Comparison of ENCODE assay signal across 1 cellular context in the genomic region with DNA sequence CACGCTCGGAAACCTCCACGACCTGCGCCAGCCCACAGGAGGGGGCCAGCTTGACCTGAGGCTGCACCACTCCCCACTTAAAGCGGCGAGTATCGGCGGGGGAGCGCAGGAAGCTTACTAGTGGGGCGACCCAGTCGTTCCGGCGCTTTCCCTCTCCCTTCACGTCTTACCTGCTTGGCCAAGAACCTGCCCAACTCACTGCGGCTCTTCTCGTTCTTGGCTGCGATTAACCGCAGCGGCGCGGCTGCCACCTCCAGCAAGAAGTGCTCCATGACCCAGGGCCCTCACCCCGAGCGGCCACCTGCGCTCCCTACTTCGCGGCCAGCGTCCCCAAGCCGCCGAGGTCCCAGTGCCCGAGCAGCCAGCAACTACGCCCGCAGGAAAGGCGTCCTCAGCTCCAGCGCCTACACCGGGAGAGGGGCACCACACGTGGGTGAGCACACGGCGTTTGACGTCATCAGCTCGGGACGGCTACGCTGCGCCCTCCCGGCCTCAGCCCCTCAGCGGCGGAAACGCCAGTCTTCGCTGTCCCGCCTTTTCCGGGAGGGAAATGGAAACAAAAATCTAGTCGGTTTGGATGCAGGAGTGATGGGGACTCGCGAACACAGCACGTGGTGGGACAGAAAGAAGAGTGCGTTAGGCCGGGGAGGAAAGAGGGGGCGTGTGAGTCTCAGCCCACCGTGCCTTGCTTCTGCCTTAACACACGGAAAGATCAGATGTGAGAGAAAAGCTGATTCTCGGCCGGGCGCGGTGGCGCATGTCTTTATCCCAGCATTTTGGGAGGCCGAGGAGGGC.
A peak's percentile ranks its signal among the peaks of the same experiment; 100 is the strongest.
TF ChIP-seq lines count a peak whose summit lies in the region.

MDN1 (minus strand) TSS at position 459 of the 795 bp plus-strand sequence; CDS start at position 272, 187 bp downstream.

TF ChIP-seq in HepG2, 621 proteins besides CTCF, POLR2A, EP300 and RAD21 (continued from another document and continues in another):
- TF ChIP-seq, protein P1, sequence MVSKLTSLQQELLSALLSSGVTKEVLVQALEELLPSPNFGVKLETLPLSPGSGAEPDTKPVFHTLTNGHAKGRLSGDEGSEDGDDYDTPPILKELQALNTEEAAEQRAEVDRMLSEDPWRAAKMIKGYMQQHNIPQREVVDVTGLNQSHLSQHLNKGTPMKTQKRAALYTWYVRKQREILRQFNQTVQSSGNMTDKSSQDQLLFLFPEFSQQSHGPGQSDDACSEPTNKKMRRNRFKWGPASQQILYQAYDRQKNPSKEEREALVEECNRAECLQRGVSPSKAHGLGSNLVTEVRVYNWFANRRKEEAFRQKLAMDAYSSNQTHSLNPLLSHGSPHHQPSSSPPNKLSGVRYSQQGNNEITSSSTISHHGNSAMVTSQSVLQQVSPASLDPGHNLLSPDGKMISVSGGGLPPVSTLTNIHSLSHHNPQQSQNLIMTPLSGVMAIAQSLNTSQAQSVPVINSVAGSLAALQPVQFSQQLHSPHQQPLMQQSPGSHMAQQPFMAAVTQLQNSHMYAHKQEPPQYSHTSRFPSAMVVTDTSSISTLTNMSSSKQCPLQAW (CRISPR knock-in tag; IDR thresholded peaks at IDR 0.05): peak; percentile 87
- TF ChIP-seq TBX2 (CRISPR knock-in tag; IDR thresholded peaks at IDR 0.05; ENCODE audit: borderline replicate concordance) (peak; percentile 82), PHF20 (CRISPR knock-in tag; IDR thresholded peaks at IDR 0.05) (peak; percentile 98), ZNF678 (CRISPR knock-in tag; IDR thresholded peaks at IDR 0.05) (0 out of 2 replicates have a peak, but pooled peaks have one; percentile 82), ZNF639 (CRISPR knock-in tag; conservative IDR thresholded peaks at IDR 0.05) (peak; percentile 75; the same call in 1 of the 2 replicates), ZHX2 (IDR thresholded peaks at IDR 0.05; ENCODE audit: low read depth) (peak; percentile 95), ZHX2 (CRISPR knock-in tag; IDR thresholded peaks at IDR 0.05; ENCODE audit: borderline replicate concordance) (no peak), SALL1 (CRISPR knock-in tag; IDR thresholded peaks at IDR 0.05) (peak; percentile 93), ZNF674 (CRISPR knock-in tag; IDR thresholded peaks at IDR 0.05; ENCODE audit: low read depth) (0 out of 2 replicates have a peak, but pooled peaks have one; percentile 45), KDM1A (CRISPR knock-in tag; IDR thresholded peaks at IDR 0.05) (no peak), ZNF274 (CRISPR knock-in tag; IDR thresholded peaks at IDR 0.05) (peak; percentile 92), ZFP1 (CRISPR knock-in tag; IDR thresholded peaks at IDR 0.05) (peak; percentile 76; the same call in 1 of the 2 replicates), RFX1 (IDR thresholded peaks at IDR 0.05) (no peak), TOE1 (CRISPR knock-in tag; IDR thresholded peaks at IDR 0.05) (peak; percentile 23; the same call in 1 of the 2 replicates), ZNF710 (CRISPR knock-in tag; IDR thresholded peaks at IDR 0.05; ENCODE audit: borderline replicate concordance) (0 out of 2 replicates have a peak, but pooled peaks have one; percentile 48), NR1H2 (CRISPR knock-in tag; IDR thresholded peaks at IDR 0.05; ENCODE audit: borderline replicate concordance, low read depth) (peak; percentile 57; the same call in 1 of the 2 replicates), SETDB1 (CRISPR knock-in tag; IDR thresholded peaks at IDR 0.05; ENCODE audit: borderline replicate concordance) (0 out of 2 replicates have a peak, but pooled peaks have one; percentile 61), TARDBP (CRISPR knock-in tag; IDR thresholded peaks at IDR 0.05) (peak; percentile 90), RXRB (CRISPR knock-in tag; IDR thresholded peaks at IDR 0.05; ENCODE audit: borderline replicate concordance) (peak; percentile 48; the same call in 1 of the 2 replicates), ZBTB1 (CRISPR knock-in tag; IDR thresholded peaks at IDR 0.05; ENCODE audit: borderline replicate concordance) (no peak), ZNF550 (CRISPR knock-in tag; IDR thresholded peaks at IDR 0.05; ENCODE audit: borderline replicate concordance) (no peak), GATAD1 (CRISPR knock-in tag; IDR thresholded peaks at IDR 0.05) (peak; percentile 99), ZNF790 (CRISPR knock-in tag; IDR thresholded peaks at IDR 0.05; ENCODE audit: borderline replicate concordance) (peak; percentile 70; the same call in 1 of the 2 replicates), ASH2L (IDR thresholded peaks at IDR 0.05; ENCODE audit: insufficient read length, low read depth, low read length) (peak; percentile 89), ZNF607 (CRISPR knock-in tag; IDR thresholded peaks at IDR 0.05; ENCODE audit: borderline replicate concordance) (peak; percentile 95), HMGXB4 (CRISPR knock-in tag; IDR thresholded peaks at IDR 0.05; ENCODE audit: borderline replicate concordance in 1 of 2, low read depth in 1 of 2) (peak; percentile 73 to 80; a peak in 3 of 4 replicates), ETV5 (CRISPR knock-in tag; IDR thresholded peaks at IDR 0.05; ENCODE audit: borderline replicate concordance) (0 out of 2 replicates have a peak, but pooled peaks have one; percentile 35), ZSCAN9 (CRISPR knock-in tag; IDR thresholded peaks at IDR 0.05; ENCODE audit: borderline replicate concordance) (peak; percentile 62; the same call in 1 of the 2 replicates), CEBPB (IDR thresholded peaks at IDR 0.05; ENCODE audit: borderline replicate concordance, low read depth, low read length) (no peak), KLF13 (CRISPR knock-in tag; IDR thresholded peaks at IDR 0.05) (no peak)
- TF ChIP-seq, protein P2, sequence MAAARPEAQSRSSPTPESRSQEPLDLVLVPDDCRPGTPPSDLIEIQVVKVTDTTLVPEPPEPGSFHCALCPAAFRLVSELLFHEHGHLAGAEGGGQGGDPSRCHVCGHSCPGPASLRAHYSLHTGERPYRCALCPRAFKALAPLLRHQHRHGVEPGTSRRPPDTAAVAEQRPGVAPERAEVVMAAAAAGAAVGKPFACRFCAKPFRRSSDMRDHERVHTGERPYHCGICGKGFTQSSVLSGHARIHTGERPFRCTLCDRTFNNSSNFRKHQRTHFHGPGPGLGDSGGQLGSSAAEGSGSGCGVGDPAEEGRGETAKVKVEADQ (CRISPR knock-in tag; IDR thresholded peaks at IDR 0.05; ENCODE audit: borderline replicate concordance): peak; percentile 81
- TF ChIP-seq, protein P3, sequence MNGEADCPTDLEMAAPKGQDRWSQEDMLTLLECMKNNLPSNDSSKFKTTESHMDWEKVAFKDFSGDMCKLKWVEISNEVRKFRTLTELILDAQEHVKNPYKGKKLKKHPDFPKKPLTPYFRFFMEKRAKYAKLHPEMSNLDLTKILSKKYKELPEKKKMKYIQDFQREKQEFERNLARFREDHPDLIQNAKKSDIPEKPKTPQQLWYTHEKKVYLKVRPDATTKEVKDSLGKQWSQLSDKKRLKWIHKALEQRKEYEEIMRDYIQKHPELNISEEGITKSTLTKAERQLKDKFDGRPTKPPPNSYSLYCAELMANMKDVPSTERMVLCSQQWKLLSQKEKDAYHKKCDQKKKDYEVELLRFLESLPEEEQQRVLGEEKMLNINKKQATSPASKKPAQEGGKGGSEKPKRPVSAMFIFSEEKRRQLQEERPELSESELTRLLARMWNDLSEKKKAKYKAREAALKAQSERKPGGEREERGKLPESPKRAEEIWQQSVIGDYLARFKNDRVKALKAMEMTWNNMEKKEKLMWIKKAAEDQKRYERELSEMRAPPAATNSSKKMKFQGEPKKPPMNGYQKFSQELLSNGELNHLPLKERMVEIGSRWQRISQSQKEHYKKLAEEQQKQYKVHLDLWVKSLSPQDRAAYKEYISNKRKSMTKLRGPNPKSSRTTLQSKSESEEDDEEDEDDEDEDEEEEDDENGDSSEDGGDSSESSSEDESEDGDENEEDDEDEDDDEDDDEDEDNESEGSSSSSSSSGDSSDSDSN (CRISPR knock-in tag; IDR thresholded peaks at IDR 0.05): peak; percentile 93
- TF ChIP-seq, protein P4, sequence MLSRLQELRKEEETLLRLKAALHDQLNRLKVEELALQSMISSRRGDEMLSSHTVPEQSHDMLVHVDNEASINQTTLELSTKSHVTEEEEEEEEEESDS (CRISPR knock-in tag; IDR thresholded peaks at IDR 0.05; ENCODE audit: borderline replicate concordance): peak; percentile 85; the same call in 1 of the 2 replicates
- TF ChIP-seq, protein P5, sequence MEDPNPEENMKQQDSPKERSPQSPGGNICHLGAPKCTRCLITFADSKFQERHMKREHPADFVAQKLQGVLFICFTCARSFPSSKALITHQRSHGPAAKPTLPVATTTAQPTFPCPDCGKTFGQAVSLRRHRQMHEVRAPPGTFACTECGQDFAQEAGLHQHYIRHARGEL (CRISPR knock-in tag; IDR thresholded peaks at IDR 0.05): no peak; the same call in 1 of the 2 replicates
- TF ChIP-seq, protein P6, sequence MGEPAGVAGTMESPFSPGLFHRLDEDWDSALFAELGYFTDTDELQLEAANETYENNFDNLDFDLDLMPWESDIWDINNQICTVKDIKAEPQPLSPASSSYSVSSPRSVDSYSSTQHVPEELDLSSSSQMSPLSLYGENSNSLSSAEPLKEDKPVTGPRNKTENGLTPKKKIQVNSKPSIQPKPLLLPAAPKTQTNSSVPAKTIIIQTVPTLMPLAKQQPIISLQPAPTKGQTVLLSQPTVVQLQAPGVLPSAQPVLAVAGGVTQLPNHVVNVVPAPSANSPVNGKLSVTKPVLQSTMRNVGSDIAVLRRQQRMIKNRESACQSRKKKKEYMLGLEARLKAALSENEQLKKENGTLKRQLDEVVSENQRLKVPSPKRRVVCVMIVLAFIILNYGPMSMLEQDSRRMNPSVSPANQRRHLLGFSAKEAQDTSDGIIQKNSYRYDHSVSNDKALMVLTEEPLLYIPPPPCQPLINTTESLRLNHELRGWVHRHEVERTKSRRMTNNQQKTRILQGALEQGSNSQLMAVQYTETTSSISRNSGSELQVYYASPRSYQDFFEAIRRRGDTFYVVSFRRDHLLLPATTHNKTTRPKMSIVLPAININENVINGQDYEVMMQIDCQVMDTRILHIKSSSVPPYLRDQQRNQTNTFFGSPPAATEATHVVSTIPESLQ (CRISPR knock-in tag; conservative IDR thresholded peaks at IDR 0.05): no peak
